ENCODE assay signal across 8 cellular contexts in genomic region chr7:103065666-103066065, GRCh38. TPM values are rescaled to one million over a fixed set of nuclear protein-coding genes. Genes with fewer than 3 reads are reported as not detected.
DNase-seq lines count a peak whose midpoint lies in the region; ATAC-seq and TF ChIP-seq lines count a peak whose summit lies in the region.

No MANE protein-coding gene starts in this region.

- H3K27me3 Mint-ChIP-seq in endothelial cell (ENCODE audit: unreplicated experiment), result no peaks in the 10 kb centered on the region
- H3K27me3 Mint-ChIP-seq in progenitor cell of endocrine pancreas, result no peaks in the 10 kb centered on the region

- H3K4me3 Mint-ChIP-seq in endothelial cell (ENCODE audit: unreplicated experiment) (no peak overlapping the region), progenitor cell of endocrine pancreas (ENCODE audit: low read depth) (no peak overlapping the region)

- DNase-seq in GM10266 (ENCODE audit: extremely low spot score) (peak; percentile 29), M059J (ENCODE audit: low read depth) (peak; percentile 54), endothelial cell (ENCODE audit: low spot score) (peak; percentile 74), progenitor cell of endocrine pancreas (ENCODE audit: low spot score, unreplicated experiment) (peak; percentile 14)
- peak; percentile 15 for DNase-seq in activated CD4-positive, alpha-beta T cell treated with anti-CD3 and anti-CD28 coated beads for 1 hour

- H3K27ac Mint-ChIP-seq in endothelial cell (ENCODE audit: unreplicated experiment) (no peak overlapping the region), progenitor cell of endocrine pancreas (no peak overlapping the region)

- H3K9me3 Mint-ChIP-seq in endothelial cell (ENCODE audit: unreplicated experiment) (no peaks in the 10 kb centered on the region), progenitor cell of endocrine pancreas (ENCODE audit: low read depth) (peaks cover 10% of the 10 kb centered on the region)

- H3K27ac ChIP-seq in 22Rv1, result no peak overlapping the region

- ATAC-seq in GM18873 (IDR thresholded peaks at IDR 0.05; ENCODE audit: low FRiP score, unreplicated experiment) (no peak), GM18861 (IDR thresholded peaks at IDR 0.05; ENCODE audit: unreplicated experiment) (no peak)

- TF ChIP-seq CTCF in 22Rv1 (IDR thresholded peaks at IDR 0.05) (peak; percentile 77), GM10266 (IDR thresholded peaks at IDR 0.05; ENCODE audit: control insufficient read depth, insufficient read depth, low read depth, missing control alignments) (peak; percentile 64), endothelial cell (IDR thresholded peaks at IDR 0.05; ENCODE audit: unreplicated experiment) (peak; percentile 70), progenitor cell of endocrine pancreas (IDR thresholded peaks at IDR 0.05; ENCODE audit: unreplicated experiment) (peak; percentile 54)

- H3K4me1 Mint-ChIP-seq in endothelial cell (ENCODE audit: unreplicated experiment) (no peaks in the 10 kb centered on the region), progenitor cell of endocrine pancreas (ENCODE audit: low read depth) (peaks cover 5% of the 10 kb centered on the region)

- H3K36me3 Mint-ChIP-seq in endothelial cell (ENCODE audit: low read depth, unreplicated experiment) (peaks cover 7% of the 10 kb centered on the region), progenitor cell of endocrine pancreas (ENCODE audit: insufficient read depth) (peaks cover 19% of the 10 kb centered on the region)

RNA-seq across cellular contexts. Expression of gene FBXL13, which starts 8.9 kb away (rescaled TPM):
- total RNA-seq in M059J (2014; rRNA removed; shearing (Covaris generic)), result 0.59 and 1.5 TPM in 2 replicates
- total RNA-seq in endothelial cell (ENCODE audit: unreplicated experiment), result 3.4 TPM
- 9.1 and 9.2 TPM in 2 replicates for total RNA-seq in progenitor cell of endocrine pancreas

RNA-seq across cellular contexts. Expression of gene ARMC10, which starts 9.3 kb away (rescaled TPM):
- total RNA-seq in M059J (2014; rRNA removed; shearing (Covaris generic)), result 56.9 and 57.2 TPM in 2 replicates
- total RNA-seq in endothelial cell (ENCODE audit: unreplicated experiment), result 26.0 TPM
- total RNA-seq in progenitor cell of endocrine pancreas, result 38.8 and 43.7 TPM in 2 replicates

Comparison
In these comparisons a context has a peak if more than half of its experiments do, and no peak if none do; other contexts are left out.
1. DNase-seq: peak in every context shown above with its lines; median percentile 74 in endothelial cell; 54 in M059J; 29 in GM10266; 15 in activated CD4-positive, alpha-beta T cell treated with anti-CD3 and anti-CD28 coated beads for 1 hour; 14 in progenitor cell of endocrine pancreas.